In the genomic region with DNA sequence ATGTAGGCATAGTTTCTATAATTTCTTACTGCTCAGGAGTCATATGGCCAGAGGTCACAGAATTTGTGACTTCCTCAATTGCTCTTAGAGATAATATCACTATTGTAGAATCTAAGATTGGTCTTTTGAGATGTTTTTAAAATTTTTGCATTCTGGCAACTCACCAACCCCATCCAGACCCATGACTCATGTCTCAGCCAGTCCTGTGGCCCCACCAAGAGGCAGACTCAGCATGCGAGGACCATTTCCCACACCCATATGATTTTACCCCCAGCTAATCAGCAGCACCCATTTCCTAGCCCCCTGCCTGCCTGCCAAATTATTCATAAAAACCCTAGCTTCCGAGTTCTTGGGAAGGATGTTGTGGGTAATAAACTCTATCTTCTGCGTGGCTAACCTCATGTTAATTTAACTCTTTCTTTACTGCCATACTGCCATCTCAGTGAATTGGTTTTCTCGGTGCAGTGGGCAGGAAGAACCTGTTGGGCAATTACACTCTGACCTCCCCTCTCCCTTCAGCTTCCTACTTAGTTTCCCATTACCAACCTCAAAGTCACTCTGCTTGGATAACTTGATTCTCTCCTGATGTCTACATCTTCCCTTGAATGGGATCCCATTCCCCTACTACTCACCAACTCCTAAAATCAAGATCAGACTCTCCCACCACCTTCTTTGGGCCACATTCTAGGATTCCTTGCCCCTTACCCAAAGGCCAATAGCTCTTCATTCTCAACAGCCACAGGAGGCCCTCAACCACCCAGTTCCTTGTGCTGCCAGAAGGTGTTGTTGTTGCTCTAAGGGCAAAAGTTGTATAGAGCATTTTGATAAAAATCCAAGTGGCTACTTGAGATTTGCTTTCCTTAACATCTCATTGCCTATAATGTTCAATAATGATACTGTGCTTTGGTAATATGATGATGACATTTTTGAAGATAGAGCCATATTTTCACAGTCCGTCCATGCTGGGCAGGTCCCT, we compare ENCODE assay signal across 17 cellular contexts. TPM values are rescaled to one million over a fixed set of nuclear protein-coding genes. Genes with fewer than 3 reads are reported as not detected.
DNase-seq lines count a peak whose midpoint lies in the region; ATAC-seq and TF ChIP-seq lines count a peak whose summit lies in the region.
"Had no signal": no experiment of that assay in that cellular context is flagged by ENCODE, and none has a peak within 500 bp of the region (broad histone marks: within the 10 kb centered on the region; RNA-seq: fewer than 3 reads in every experiment).

No MANE protein-coding gene starts in this region.

- no peaks in the 10 kb centered on the region for H3K9me3 Mint-ChIP-seq in endodermal cell
- no peaks in the 10 kb centered on the region for H3K9me3 Mint-ChIP-seq in osteocyte (ENCODE audit: unreplicated experiment)
- H3K9me3 Mint-ChIP-seq: mesothelial cell of epicardium had no signal

- no peak overlapping the region for H3K4me3 Mint-ChIP-seq in endodermal cell
- no peak overlapping the region for H3K4me3 Mint-ChIP-seq in osteocyte (ENCODE audit: unreplicated experiment)
- H3K4me3 Mint-ChIP-seq: mesothelial cell of epicardium had no signal

- H3K4me3 ChIP-seq in endodermal cell (ENCODE audit: low read length): no peak overlapping the region
- H3K4me3 ChIP-seq: GM12878, HAP-1 had no signal

- peaks cover 2% of the 10 kb centered on the region for H3K27me3 Mint-ChIP-seq in endodermal cell (ENCODE audit: insufficient read depth)
- peaks cover 3% of the 10 kb centered on the region for H3K27me3 Mint-ChIP-seq in osteocyte (ENCODE audit: unreplicated experiment)

- H3K36me3 ChIP-seq in endodermal cell (ENCODE audit: control insufficient read depth, insufficient read depth, low read length): no peaks in the 10 kb centered on the region
- H3K36me3 ChIP-seq: HAP-1 had no signal

- no peak for ATAC-seq in HG02623 (IDR thresholded peaks at IDR 0.05; ENCODE audit: unreplicated experiment)
- ATAC-seq in HG02588 (IDR thresholded peaks at IDR 0.05; ENCODE audit: unreplicated experiment): no peak
- ATAC-seq in HG03095 (IDR thresholded peaks at IDR 0.05; ENCODE audit: unreplicated experiment): no peak
- ATAC-seq: GM12878 had no signal

- no peaks in the 10 kb centered on the region for H3K27me3 ChIP-seq in endodermal cell (ENCODE audit: control insufficient read depth, insufficient read depth, low read length, poor library complexity, severe bottlenecking)

- no peaks in the 10 kb centered on the region for H3K36me3 Mint-ChIP-seq in endodermal cell (ENCODE audit: low read depth)
- no peaks in the 10 kb centered on the region for H3K36me3 Mint-ChIP-seq in osteocyte (ENCODE audit: unreplicated experiment)
- H3K36me3 Mint-ChIP-seq: mesothelial cell of epicardium had no signal

- no peak overlapping the region for H3K9ac ChIP-seq in endodermal cell (ENCODE audit: extremely low read depth, low read length, poor library complexity, severe bottlenecking)

- H3K27ac Mint-ChIP-seq in endodermal cell (no peak overlapping the region), osteocyte (ENCODE audit: unreplicated experiment) (peak overlapping the region; percentile 56)
- H3K27ac Mint-ChIP-seq: mesothelial cell of epicardium had no signal

- H3K4me1 Mint-ChIP-seq in endodermal cell (peaks cover 7% of the 10 kb centered on the region), osteocyte (ENCODE audit: unreplicated experiment) (peaks cover 21% of the 10 kb centered on the region)

- H3K9me3 ChIP-seq in endodermal cell (ENCODE audit: control insufficient read depth, low read length): no peaks in the 10 kb centered on the region
- H3K9me3 ChIP-seq: HAP-1 had no signal

- 94% methylated on average over 2 to 5 of the region's 5 CpGs for WGBS in endodermal cell (ENCODE audit: insufficient coverage in 1 of 2, insufficient read length in 1 of 2), 2 experiments

- DNase-seq in GM03348 (ENCODE audit: low spot score) (peak; percentile 81), NCI-H226 (peak; percentile 30), endodermal cell (no peak), osteocyte (ENCODE audit: extremely low spot score, unreplicated experiment) (no peak), CD1c-positive myeloid dendritic cell (ENCODE audit: extremely low spot score) (no peak)
- DNase-seq: activated CD8-positive, alpha-beta memory T cell treated with anti-CD3 and anti-CD28 coated beads, Interleukin-2, amount 50 U/mL, for 4 hours; effector CD4-positive, alpha-beta T cell; NCI-H345; posterior cingulate gyrus; SHP77; stimulated activated CD4-positive, alpha-beta T cell treated with anti-CD3 and anti-CD28 coated beads, Interleukin-4, amount 100 ng/mL, for 4 hours had no signal

- H3K4me1 ChIP-seq in endodermal cell (ENCODE audit: control insufficient read depth, insufficient read depth, low read length): no peaks in the 10 kb centered on the region
- H3K4me1 ChIP-seq: HAP-1 had no signal

- TF ChIP-seq CTCF in endodermal cell (conservative IDR thresholded peaks at IDR 0.05) (peak; percentile 37), osteocyte (IDR thresholded peaks at IDR 0.05) (peak; percentile 17)

- no peak overlapping the region for H3K27ac ChIP-seq in endodermal cell (ENCODE audit: low read depth, low read length)

RNA-seq across cellular contexts. Expression of gene IYD, which starts 16.2 kb away (rescaled TPM):
- total RNA-seq in endodermal cell (not detected), osteocyte (not detected in 2 replicates)
- not detected for polyA plus RNA-seq in endodermal cell (2013, experiment 1 of 2)
- not detected for polyA plus RNA-seq in endodermal cell (2013, experiment 2 of 2)
- total RNA-seq: GM12878, mesothelial cell of epicardium had no signal

Comparison
In these comparisons a context has a peak if more than half of its experiments do, and no peak if none do; other contexts are left out.
1. DNase-seq: peak in GM03348 (single experiment) and NCI-H226 (single experiment); none in endodermal cell (single experiment), osteocyte (single experiment) and CD1c-positive myeloid dendritic cell (single experiment).